2 cellular contexts compared by ENCODE assay signal in genomic region chr1:85315789-85316188, GRCh38.
TF ChIP-seq lines count a peak whose summit lies in the region.

No MANE protein-coding gene starts in this region.

TF ChIP-seq in SK-N-SH, 30 proteins besides CTCF, POLR2A, EP300 and RAD21:
- no peak for TF ChIP-seq EZH2phosphoT487 (IDR thresholded peaks at IDR 0.05; ENCODE audit: borderline replicate concordance, low read depth)
- TF ChIP-seq MXI1 (IDR thresholded peaks at IDR 0.05; ENCODE audit: low read depth, low read length) = no peak
- TF ChIP-seq NFIC (IDR thresholded peaks at IDR 0.05; ENCODE audit: borderline replicate concordance) = no peak
- TF ChIP-seq SIN3A (IDR thresholded peaks at IDR 0.05; ENCODE audit: borderline replicate concordance, low read depth, low read length) = no peak

TF ChIP-seq in neural cell, 6 proteins besides CTCF, POLR2A, EP300 and RAD21:
- peak; percentile 79 for TF ChIP-seq POLR2AphosphoS5 (IDR thresholded peaks at IDR 0.05)
- TF ChIP-seq EZH2 (IDR thresholded peaks at IDR 0.05; ENCODE audit: borderline replicate concordance, insufficient read depth, low read length, poor library complexity, severe bottlenecking) = no peak
- no peak for TF ChIP-seq SMC3 (conservative IDR thresholded peaks at IDR 0.05; ENCODE audit: poor library complexity)
- TF ChIP-seq TAF1 (IDR thresholded peaks at IDR 0.05; ENCODE audit: low read depth) = no peak
- TF ChIP-seq MXI1 (conservative IDR thresholded peaks at IDR 0.05; ENCODE audit: poor library complexity, severe bottlenecking) = no peak
- TF ChIP-seq REST (IDR thresholded peaks at IDR 0.05; ENCODE audit: borderline replicate concordance) = peak; percentile 53
